ENCODE assay signal across 16 cellular contexts in the genomic region with DNA sequence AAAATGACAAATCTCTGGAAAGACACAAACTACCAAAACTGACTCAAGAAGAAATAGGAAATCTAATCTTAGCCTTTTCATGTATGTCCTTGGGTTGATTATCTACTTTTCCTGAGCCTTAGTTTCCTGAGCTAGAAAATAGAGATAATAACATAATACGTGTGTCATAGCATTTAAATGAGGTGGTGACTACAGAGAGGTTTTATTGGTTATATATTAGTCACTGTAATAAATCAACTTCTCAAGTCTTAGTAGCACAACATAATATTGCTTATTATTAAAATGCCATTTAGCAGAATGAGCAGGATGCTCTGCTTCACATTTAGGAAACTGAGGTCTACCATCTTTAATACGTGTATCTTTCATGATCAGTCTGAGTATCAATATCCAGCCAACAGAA. TPM values are rescaled to one million over a fixed set of nuclear protein-coding genes. Genes with fewer than 3 reads are reported as not detected.
A peak's percentile ranks its signal among the peaks of the same experiment; 100 is the strongest.
DNase-seq lines count a peak whose midpoint lies in the region; ATAC-seq and TF ChIP-seq lines count a peak whose summit lies in the region.
"Had no signal": no experiment of that assay in that cellular context is flagged by ENCODE, and none has a peak within 500 bp of the region (broad histone marks: within the 10 kb centered on the region; RNA-seq: fewer than 3 reads in every experiment).

No MANE protein-coding gene starts in this region.

- no peak overlapping the region for H3K27ac Mint-ChIP-seq in natural killer cell
- H3K27ac Mint-ChIP-seq: CD14-positive monocyte; CD8-positive, alpha-beta T cell; H9 had no signal

- no peak overlapping the region for H3K27ac ChIP-seq in PC-3 (ENCODE audit: low read length)
- H3K27ac ChIP-seq: A549 had no signal

- H3K79me2 ChIP-seq in PC-3 (ENCODE audit: low read length), result no peaks in the 10 kb centered on the region

- ATAC-seq in PC-3 (peak; percentile 73), natural killer cell (no peak), HG02870 (IDR thresholded peaks at IDR 0.05; ENCODE audit: unreplicated experiment) (no peak)
- ATAC-seq: A549; CD8-positive, alpha-beta T cell; GM12878; K562 had no signal

- no peaks in the 10 kb centered on the region for H3K9me3 ChIP-seq in PC-3 (ENCODE audit: low read length)
- H3K9me3 ChIP-seq: A549, Caco-2 had no signal

- no peaks in the 10 kb centered on the region for H3K9me2 ChIP-seq in PC-3 (replicated peaks; ENCODE audit: low read length)

- no peak overlapping the region for H3K4me3 ChIP-seq in PC-3 (ENCODE audit: low read length)
- H3K4me3 ChIP-seq in fibroblast of the aortic adventitia (ENCODE audit: low read depth, low read length), result no peak overlapping the region
- H3K4me3 ChIP-seq: A549, GM12878, K562 had no signal

- H3K9me3 Mint-ChIP-seq in natural killer cell, result no peaks in the 10 kb centered on the region

- H3F3A ChIP-seq in PC-3 (ENCODE audit: low read length, unreplicated experiment), result no peaks in the 10 kb centered on the region

- H3K27me3 ChIP-seq in PC-3 (ENCODE audit: low read length), result no peaks in the 10 kb centered on the region

- CTCF ChIA-PET in PC-3 (lab: Charles Lee), result no interaction called here

- no peak overlapping the region for H3K4me3 Mint-ChIP-seq in natural killer cell
- H3K4me3 Mint-ChIP-seq: CD14-positive monocyte; CD8-positive, alpha-beta T cell; H9 had no signal

- no peaks in the 10 kb centered on the region for H4K20me1 ChIP-seq in PC-3 (ENCODE audit: low read length)

- peaks cover 0 to 7% of the 10 kb centered on the region in 2 donors for H3K4me1 Mint-ChIP-seq in natural killer cell

- no peak for TF ChIP-seq CTCF in PC-3 (conservative IDR thresholded peaks at IDR 0.05; ENCODE audit: low read depth, low read length)
- no peak for TF ChIP-seq CTCF in fibroblast of the aortic adventitia (IDR thresholded peaks at IDR 0.05; ENCODE audit: insufficient read depth, low read length)
- no peak for TF ChIP-seq CTCF in natural killer cell (IDR thresholded peaks at IDR 0.05)

- DNase-seq in PC-3 (peak; percentile 31), amniotic epithelial cell (ENCODE audit: low read depth) (peak; percentile 46), fibroblast of the aortic adventitia (ENCODE audit: low read depth) (peak; percentile 46), HUDEP-2 (lab: John Stamatoyannopoulos, UW; ENCODE audit: unreplicated experiment in 76 of 76) (no peak), natural killer cell (no peak)
- DNase-seq in stimulated activated CD8-positive, alpha-beta memory T cell treated with anti-CD3 and anti-CD28 coated beads, Interleukin-4, amount 100 ng/mL, for 48 hours, result no peak
- DNase-seq: Caco-2; CD8-positive, alpha-beta T cell; DMS53; GOT3; H9 had no signal

- no peaks in the 10 kb centered on the region for H3K36me3 Mint-ChIP-seq in natural killer cell
- H3K36me3 Mint-ChIP-seq: CD14-positive monocyte had no signal

- intact Hi-C loops in PC-3 (cut with micrococcal nuclease), result loop anchor here (10.0 kb wide), 1 partner anchor 1032 kb away; a partner anchor contains a TSS
- intact Hi-C loops in natural killer cell (cut with micrococcal nuclease), result no loop called here

- H3K4me2 ChIP-seq in PC-3 (ENCODE audit: low read length), result no peak overlapping the region
- H3K4me2 ChIP-seq: A549 had no signal

- peaks cover 8 to 9% of the 10 kb centered on the region in 2 donors for H3K27me3 Mint-ChIP-seq in natural killer cell (ENCODE audit: low read depth in 2 of 2)

- no peaks in the 10 kb centered on the region for H3K36me3 ChIP-seq in PC-3 (ENCODE audit: low read depth, low read length)

- no TSS peak for BruUV-seq in PC-3 (replicated peaks; lab: Mats Ljungman, UMichigan)

- no peak overlapping the region for H3K9ac ChIP-seq in PC-3 (ENCODE audit: low read length)

- no peak overlapping the region for H2AFZ ChIP-seq in PC-3 (ENCODE audit: low read length)

- H3K4me1 ChIP-seq in PC-3 (ENCODE audit: insufficient read depth, low read length), result 0 out of 2 replicates have a peak, but pooled peaks cover under 1% of the 10 kb centered on the region

- POLR2A ChIA-PET in PC-3 (lab: Charles Lee; ENCODE audit: unreplicated experiment), result interaction anchor here (0.7 kb wide), 1 partner anchor 8 kb away, joined by 4 read pairs; no protein-coding TSS in a partner anchor

RNA-seq across cellular contexts. Expression of a gene that starts 7.1 kb away (rescaled TPM):
- total RNA-seq in PC-3 (2014; rRNA removed) (12.8 and 14.3 TPM in 2 replicates), fibroblast of the aortic adventitia (ENCODE audit: low replicate concordance) (112 and 124 TPM in 2 replicates), natural killer cell (10 to 100 TPM; 85.6 to 99.8 (median 90.8) TPM)

Comparison
In these comparisons a context has a peak if more than half of its experiments do, and no peak if none do; other contexts are left out.
1. DNase-seq: peak in PC-3 (single experiment), amniotic epithelial cell (single experiment) and fibroblast of the aortic adventitia (single experiment); none in HUDEP-2 (0 of 76), natural killer cell (single experiment) and stimulated activated CD8-positive, alpha-beta memory T cell treated with anti-CD3 and anti-CD28 coated beads, Interleukin-4, amount 100 ng/mL, for 48 hours (single experiment).